ENCODE assay signal across 20 cellular contexts in the genomic region with DNA sequence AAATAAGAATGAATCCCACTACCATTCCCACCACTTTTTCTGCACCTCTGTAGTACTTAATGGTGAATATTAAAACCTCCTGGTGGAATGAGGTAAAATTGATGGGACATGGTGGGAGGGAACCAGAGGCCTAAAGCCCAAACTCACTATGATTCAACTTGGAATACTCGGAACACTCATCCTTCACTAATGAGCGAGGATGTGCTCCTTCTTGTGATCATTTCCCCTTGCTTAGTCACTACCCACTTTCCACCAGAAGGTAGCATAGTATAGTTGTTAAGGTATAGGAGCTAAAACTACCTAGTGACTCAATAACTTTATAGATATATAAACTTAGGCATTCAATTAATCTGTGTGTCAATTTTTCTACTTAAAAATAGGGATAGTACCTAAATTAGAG.
"Had no signal": no experiment of that assay in that cellular context is flagged by ENCODE, and none has a peak within 500 bp of the region (broad histone marks: within the 10 kb centered on the region; RNA-seq: fewer than 3 reads in every experiment).

No MANE protein-coding gene starts in this region.

- H3K27ac ChIP-seq: skin epidermis, thyroid gland, VCaP had no signal

- H3K4me3 ChIP-seq: skin epidermis, thyroid gland had no signal

- DNase-seq: activated CD4-positive, alpha-beta T cell treated with anti-CD3 and anti-CD28 coated beads for 1 hour; activated CD4-positive, alpha-beta T cell treated with anti-CD3 and anti-CD28 coated beads, Interleukin-2, amount 50 U/mL, for 4 hours; activated naive CD4-positive, alpha-beta T cell treated with Interleukin-2 at 50 U/mL for 16 hours; activated naive CD8-positive, alpha-beta T cell treated with anti-CD3 and anti-CD28 coated beads, Interleukin-2, amount 50 U/mL, for 24 hours; activated T-cell treated with anti-CD3 and anti-CD28 coated beads for 4 hours; aorta; hypothalamus; left ventricle myocardium superior; mesendoderm; occipital lobe; right cardiac atrium; stimulated activated CD4-positive, alpha-beta T cell treated with anti-CD3 and anti-CD28 coated beads, Interleukin-15, amount 100 ng/mL, for 24 hours; stimulated activated CD4-positive, alpha-beta T cell treated with anti-CD3 and anti-CD28 coated beads, Interleukin-4, amount 100 ng/mL, for 1 hour; stimulated activated naive B cell treated with anti-CD40 and anti-IgM and Interleukin-4, amounts not matched to agents 10 μg/mL and 1 μg/mL and 100 μg/mL, for 72 hours; T1000; thyroid gland had no signal

- H3K4me1 ChIP-seq: thyroid gland had no signal

- H3K27me3 ChIP-seq: thyroid gland had no signal

- H3K36me3 ChIP-seq: thyroid gland had no signal

- H3K9me3 ChIP-seq: thyroid gland had no signal

- ATAC-seq: activated naive CD8-positive, alpha-beta T cell treated with anti-CD3 and anti-CD28 coated beads, Interleukin-2, amount 50 U/mL, for 24 hours; activated T-helper 17 cell treated with anti-CD3 and anti-CD28 coated beads, Interleukin-2, amount 50 U/mL, for 72 hours; left ventricle myocardium superior; natural killer cell treated with Interleukin-12 subunit alpha and Interleukin-12 subunit beta and Interleukin-15 and Interleukin-18, amount 100 ng/mL, for 72 hours; right cardiac atrium; stimulated activated naive B cell treated with anti-CD40 and anti-IgM and Interleukin-4, amounts not matched to agents 10 μg/mL and 1 μg/mL and 100 μg/mL, for 72 hours had no signal
